In the genomic region with DNA sequence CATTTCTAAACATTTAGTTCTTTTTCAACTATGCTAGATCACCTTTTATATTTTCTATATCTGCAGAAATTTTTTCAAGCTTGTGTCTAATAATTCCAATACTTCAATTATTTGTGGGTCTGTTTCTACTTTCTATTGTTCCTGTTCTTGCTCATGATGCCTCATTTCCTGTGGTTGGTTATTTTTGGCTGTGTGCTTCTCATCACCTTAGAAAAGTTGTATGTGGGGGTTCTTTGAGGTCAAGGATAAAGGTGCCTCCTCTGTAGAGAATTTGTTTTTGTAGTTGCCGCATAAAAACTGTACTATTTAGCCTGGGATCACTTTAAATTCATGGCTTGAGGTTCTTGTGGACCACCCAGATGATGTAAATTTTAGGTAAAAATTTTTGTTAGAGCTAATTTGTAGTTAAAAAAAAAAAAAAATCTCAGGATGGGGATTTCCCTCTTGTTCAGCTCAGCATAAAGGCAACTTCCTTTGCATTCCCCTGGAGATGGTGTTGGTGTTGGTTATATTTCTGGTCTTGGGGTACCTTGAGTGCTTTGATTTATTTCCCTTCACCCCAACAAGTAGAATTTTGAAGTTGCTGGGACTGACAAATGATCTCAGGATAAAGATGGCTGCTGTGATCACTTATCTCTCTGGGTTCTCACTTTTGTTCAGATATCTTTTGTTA, we compare ENCODE assay signal across 13 cellular contexts. TPM values are rescaled to one million over a fixed set of nuclear protein-coding genes. Genes with fewer than 3 reads are reported as not detected.
DNase-seq lines count a peak whose midpoint lies in the region; ATAC-seq and TF ChIP-seq lines count a peak whose summit lies in the region.
"Had no signal": no experiment of that assay in that cellular context is flagged by ENCODE, and none has a peak within 500 bp of the region (broad histone marks: within the 10 kb centered on the region; RNA-seq: fewer than 3 reads in every experiment).

No MANE protein-coding gene starts in this region.

- peaks cover 20% of the 10 kb centered on the region for H3K4me1 ChIP-seq in OCI-LY7 (ENCODE audit: insufficient read depth, low read length, poor library complexity, severe bottlenecking)
- H3K4me1 ChIP-seq: transverse colon had no signal

- CTCF ChIA-PET in OCI-LY7 (lab: Charles Lee; ENCODE audit: unreplicated experiment) = no interaction called here

- peaks cover 4% of the 10 kb centered on the region; the same call in 1 of the 2 replicates for H3K9me3 ChIP-seq in OCI-LY7 (ENCODE audit: low read length)
- H3K9me3 ChIP-seq: neutrophil, transverse colon had no signal

- H3K9me2 ChIP-seq in OCI-LY7 (ENCODE audit: insufficient read depth, low read length) = no peaks in the 10 kb centered on the region

- no peaks in the 10 kb centered on the region for H4K20me1 ChIP-seq in OCI-LY7 (ENCODE audit: insufficient read depth, low read length)

- H3K4me3 ChIP-seq in OCI-LY7 (ENCODE audit: low read depth, low read length, poor library complexity, severe bottlenecking) (peak overlapping the region; percentile 14), fibroblast of mammary gland (ENCODE audit: control insufficient read depth, low read depth, low read length) (no peak overlapping the region)
- H3K4me3 ChIP-seq: transverse colon had no signal

- H3K36me3 ChIP-seq in OCI-LY7 (ENCODE audit: insufficient read depth, low read length) = no peaks in the 10 kb centered on the region
- H3K36me3 ChIP-seq: neutrophil, transverse colon had no signal

- H3K27ac ChIP-seq in OCI-LY7 (ENCODE audit: low read depth, low read length, poor library complexity, severe bottlenecking) = peak overlapping the region; percentile 11
- H3K27ac ChIP-seq: neutrophil, transverse colon had no signal

- peak overlapping the region; percentile 57 for H3K4me2 ChIP-seq in OCI-LY7 (ENCODE audit: low read length)

- H2AFZ ChIP-seq in OCI-LY7 (ENCODE audit: low read length) = peak overlapping the region; percentile 35; the same call in 1 of the 2 replicates

- H3K79me2 ChIP-seq in OCI-LY7 (ENCODE audit: insufficient read depth, low read depth, low read length) = no peaks in the 10 kb centered on the region

- no TSS peak for BruUV-seq in OCI-LY7 (replicated peaks; lab: Mats Ljungman, UMichigan)

- peak; percentile 62 for ATAC-seq in GM21717 (IDR thresholded peaks at IDR 0.05; ENCODE audit: unreplicated experiment)
- no peak for ATAC-seq in HG02852 (IDR thresholded peaks at IDR 0.05; ENCODE audit: unreplicated experiment)

- TF ChIP-seq CTCF in OCI-LY7 (conservative IDR thresholded peaks at IDR 0.05; ENCODE audit: low read length) (no peak), fibroblast of mammary gland (conservative IDR thresholded peaks at IDR 0.05; ENCODE audit: control insufficient read depth, insufficient read depth, low read depth, low read length) (no peak)

- peak; percentile 49 for DNase-seq in ELR (ENCODE audit: low read depth)
- DNase-seq in OCI-LY7 (ENCODE audit: low spot score) = peak; percentile 39
- peak; percentile 24 for DNase-seq in fibroblast of mammary gland (ENCODE audit: low read depth)
- DNase-seq in NCI-H146 (lab: John Stamatoyannopoulos, UW) = no peak
- DNase-seq in NCI-H2171 (lab: John Stamatoyannopoulos, UW) = no peak
- DNase-seq in T1000 (lab: John Stamatoyannopoulos, UW) = no peak
- DNase-seq: CD4-positive, alpha-beta memory T cell; effector memory CD4-positive, alpha-beta T cell; stimulated activated CD4-positive, alpha-beta T cell treated with anti-CD3 and anti-CD28 coated beads, Interleukin-4, amount 100 ng/mL, for 4 hours; transverse colon had no signal

- intact Hi-C loops in OCI-LY7 (cut with micrococcal nuclease; ENCODE audit: unreplicated experiment) = no loop called here

- POLR2A ChIA-PET in OCI-LY7 (lab: Charles Lee) = interaction anchor here (0.7 to 2.9 kb wide), 7 partner anchors 13 to 82 kb away, joined by 3 to 19 read pairs (median 4); no protein-coding TSS in a partner anchor

RNA-seq across cellular contexts. Expression of gene JAZF1, which starts 27.0 kb away (rescaled TPM):
- 4.6 and 6.3 TPM in 2 replicates for total RNA-seq in OCI-LY7 (2014; rRNA removed; shearing (Covaris generic))
- 25.0 and 33.9 TPM in 2 replicates for total RNA-seq in OCI-LY7 (2022)

Comparison
In these comparisons a context has a peak if more than half of its experiments do, and no peak if none do; other contexts are left out.
1. DNase-seq: peak in ELR (single experiment), OCI-LY7 (single experiment) and fibroblast of mammary gland (single experiment); none in NCI-H146 (single experiment), NCI-H2171 (single experiment) and T1000 (single experiment).